ENCODE assay signal across 1 cellular context in the genomic region with DNA sequence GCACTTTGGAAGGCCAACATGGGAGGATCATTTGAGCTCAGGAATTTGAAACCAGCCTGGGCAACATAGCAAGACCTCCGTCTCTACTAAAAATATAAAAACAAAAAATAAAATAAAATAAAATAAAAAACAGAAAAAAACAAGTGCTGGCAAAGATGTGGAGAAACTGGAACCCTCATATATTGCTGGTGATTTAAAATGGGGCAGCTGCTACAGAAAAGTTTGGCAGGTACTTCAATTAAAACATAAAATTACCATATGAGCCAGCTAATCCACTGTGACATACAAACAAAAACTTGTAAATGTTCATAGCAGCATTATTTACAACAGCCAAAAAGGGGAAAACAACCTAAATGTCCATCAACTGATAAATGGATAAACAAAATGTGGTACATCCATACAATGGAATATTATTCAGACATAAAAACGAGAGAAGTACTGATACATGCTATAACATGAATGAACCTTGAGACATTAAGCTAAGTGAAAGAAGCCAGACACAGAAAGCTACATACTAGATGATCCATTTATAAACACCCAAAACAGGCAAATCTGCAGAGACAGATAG.
TF ChIP-seq lines count a peak whose summit lies in the region.

No MANE protein-coding gene starts in this region.

TF ChIP-seq in K562, 482 proteins besides CTCF, POLR2A, EP300 and RAD21 (continued from another document):
- TF ChIP-seq, protein P1, sequence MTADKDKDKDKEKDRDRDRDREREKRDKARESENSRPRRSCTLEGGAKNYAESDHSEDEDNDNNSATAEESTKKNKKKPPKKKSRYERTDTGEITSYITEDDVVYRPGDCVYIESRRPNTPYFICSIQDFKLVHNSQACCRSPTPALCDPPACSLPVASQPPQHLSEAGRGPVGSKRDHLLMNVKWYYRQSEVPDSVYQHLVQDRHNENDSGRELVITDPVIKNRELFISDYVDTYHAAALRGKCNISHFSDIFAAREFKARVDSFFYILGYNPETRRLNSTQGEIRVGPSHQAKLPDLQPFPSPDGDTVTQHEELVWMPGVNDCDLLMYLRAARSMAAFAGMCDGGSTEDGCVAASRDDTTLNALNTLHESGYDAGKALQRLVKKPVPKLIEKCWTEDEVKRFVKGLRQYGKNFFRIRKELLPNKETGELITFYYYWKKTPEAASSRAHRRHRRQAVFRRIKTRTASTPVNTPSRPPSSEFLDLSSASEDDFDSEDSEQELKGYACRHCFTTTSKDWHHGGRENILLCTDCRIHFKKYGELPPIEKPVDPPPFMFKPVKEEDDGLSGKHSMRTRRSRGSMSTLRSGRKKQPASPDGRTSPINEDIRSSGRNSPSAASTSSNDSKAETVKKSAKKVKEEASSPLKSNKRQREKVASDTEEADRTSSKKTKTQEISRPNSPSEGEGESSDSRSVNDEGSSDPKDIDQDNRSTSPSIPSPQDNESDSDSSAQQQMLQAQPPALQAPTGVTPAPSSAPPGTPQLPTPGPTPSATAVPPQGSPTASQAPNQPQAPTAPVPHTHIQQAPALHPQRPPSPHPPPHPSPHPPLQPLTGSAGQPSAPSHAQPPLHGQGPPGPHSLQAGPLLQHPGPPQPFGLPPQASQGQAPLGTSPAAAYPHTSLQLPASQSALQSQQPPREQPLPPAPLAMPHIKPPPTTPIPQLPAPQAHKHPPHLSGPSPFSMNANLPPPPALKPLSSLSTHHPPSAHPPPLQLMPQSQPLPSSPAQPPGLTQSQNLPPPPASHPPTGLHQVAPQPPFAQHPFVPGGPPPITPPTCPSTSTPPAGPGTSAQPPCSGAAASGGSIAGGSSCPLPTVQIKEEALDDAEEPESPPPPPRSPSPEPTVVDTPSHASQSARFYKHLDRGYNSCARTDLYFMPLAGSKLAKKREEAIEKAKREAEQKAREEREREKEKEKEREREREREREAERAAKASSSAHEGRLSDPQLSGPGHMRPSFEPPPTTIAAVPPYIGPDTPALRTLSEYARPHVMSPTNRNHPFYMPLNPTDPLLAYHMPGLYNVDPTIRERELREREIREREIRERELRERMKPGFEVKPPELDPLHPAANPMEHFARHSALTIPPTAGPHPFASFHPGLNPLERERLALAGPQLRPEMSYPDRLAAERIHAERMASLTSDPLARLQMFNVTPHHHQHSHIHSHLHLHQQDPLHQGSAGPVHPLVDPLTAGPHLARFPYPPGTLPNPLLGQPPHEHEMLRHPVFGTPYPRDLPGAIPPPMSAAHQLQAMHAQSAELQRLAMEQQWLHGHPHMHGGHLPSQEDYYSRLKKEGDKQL (CRISPR knock-in tag; IDR thresholded peaks at IDR 0.05; ENCODE audit: borderline replicate concordance) = no peak
- TF ChIP-seq, protein P2, sequence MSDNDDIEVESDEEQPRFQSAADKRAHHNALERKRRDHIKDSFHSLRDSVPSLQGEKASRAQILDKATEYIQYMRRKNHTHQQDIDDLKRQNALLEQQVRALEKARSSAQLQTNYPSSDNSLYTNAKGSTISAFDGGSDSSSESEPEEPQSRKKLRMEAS (CRISPR knock-in tag; IDR thresholded peaks at IDR 0.05) = no peak
TF ChIP-seq in K562: peak in this region for 3.
